Comparison of ENCODE assay signal across 10 cellular contexts in the genomic region with DNA sequence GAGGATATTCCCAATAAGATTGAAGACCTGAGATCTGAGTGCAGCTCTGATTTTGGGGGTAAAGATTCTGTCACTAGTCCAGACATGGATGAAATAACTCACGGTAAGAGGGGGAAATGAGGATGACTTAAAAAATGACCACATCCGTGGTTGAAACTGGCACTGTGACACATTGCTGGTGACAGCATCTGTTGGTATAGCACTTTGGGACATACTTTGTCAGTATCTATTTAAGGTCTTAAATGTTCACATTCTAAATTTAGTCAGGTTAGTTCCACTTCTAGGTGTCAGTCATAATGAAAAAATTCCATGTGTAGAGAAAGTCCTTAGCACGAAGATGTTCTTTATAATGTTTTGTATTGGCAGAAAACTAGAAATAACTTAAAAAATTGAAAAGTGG.
A peak's percentile ranks its signal among the peaks of the same experiment; 100 is the strongest.
DNase-seq lines count a peak whose midpoint lies in the region; ATAC-seq and TF ChIP-seq lines count a peak whose summit lies in the region.
"Had no signal": no experiment of that assay in that cellular context is flagged by ENCODE, and none has a peak within 500 bp of the region (broad histone marks: within the 10 kb centered on the region; RNA-seq: fewer than 3 reads in every experiment).

No MANE protein-coding gene starts in this region.

- no peak overlapping the region for H3K4me3 Mint-ChIP-seq in CD8-positive, alpha-beta memory T cell
- peak overlapping the region; percentile 30 for H3K4me3 Mint-ChIP-seq in activated T-helper 17 cell treated with anti-CD3 and anti-CD28 coated beads, Interleukin-2, amount 50 U/mL, for 72 hours

- TF ChIP-seq EP300 in suprapubic skin (IDR thresholded peaks at IDR 0.05) = no peak

- H3K9me3 Mint-ChIP-seq in CD8-positive, alpha-beta memory T cell = no peaks in the 10 kb centered on the region
- H3K9me3 Mint-ChIP-seq in activated T-helper 17 cell treated with anti-CD3 and anti-CD28 coated beads, Interleukin-2, amount 50 U/mL, for 72 hours = no peaks in the 10 kb centered on the region

- no peak for DNase-seq in CD8-positive, alpha-beta memory T cell
- no peak for DNase-seq in suprapubic skin (ENCODE audit: low spot score in 2 of 2)
- no peak for DNase-seq in NCI-H510A treated with DMSO at 0.1 percent for 48 hours (lab: John Stamatoyannopoulos, UW)
- DNase-seq in HAP-1 (ENCODE audit: low spot score in 2 of 2) = no peak
- no peak for DNase-seq in AG08396 (ENCODE audit: low spot score)
- DNase-seq: H7, NCI-H1092 had no signal

- 84% methylated on average over 3 of the region's 3 CpGs for WGBS in suprapubic skin

- H3K4me1 ChIP-seq in CD8-positive, alpha-beta memory T cell (ENCODE audit: insufficient read depth, low read length) = no peaks in the 10 kb centered on the region
- H3K4me1 ChIP-seq in suprapubic skin (peaks cover 3% of the 10 kb centered on the region), HAP-1 (no peaks in the 10 kb centered on the region)

- no peak overlapping the region for H3K27ac ChIP-seq in CD8-positive, alpha-beta memory T cell (ENCODE audit: low read depth, low read length)
- H3K27ac ChIP-seq in suprapubic skin = no peak overlapping the region

- no peak for TF ChIP-seq POLR2A in suprapubic skin (IDR thresholded peaks at IDR 0.05)

- in situ Hi-C loops in HAP-1 (cut with MboI; ENCODE audit: low sequenced_read_pairs) = no loop called here

- peaks cover 4 to 10% (median 4%) of the 10 kb centered on the region in 3 donors for H3K4me1 Mint-ChIP-seq in CD8-positive, alpha-beta memory T cell
- peaks cover 10% of the 10 kb centered on the region for H3K4me1 Mint-ChIP-seq in activated T-helper 17 cell treated with anti-CD3 and anti-CD28 coated beads, Interleukin-2, amount 50 U/mL, for 72 hours

- no peaks in the 10 kb centered on the region for H3K27me3 Mint-ChIP-seq in CD8-positive, alpha-beta memory T cell
- H3K27me3 Mint-ChIP-seq in activated T-helper 17 cell treated with anti-CD3 and anti-CD28 coated beads, Interleukin-2, amount 50 U/mL, for 72 hours = no peaks in the 10 kb centered on the region

- POLR2A ChIA-PET in CD8-positive, alpha-beta memory T cell (lab: Charles Lee) = no interaction called here

- no peaks in the 10 kb centered on the region for H3K9me3 ChIP-seq in CD8-positive, alpha-beta memory T cell (ENCODE audit: low read length)
- H3K9me3 ChIP-seq in suprapubic skin (no peaks in the 10 kb centered on the region), HAP-1 (no peaks in the 10 kb centered on the region)

- peak overlapping the region in 6 of 8 donors; percentile 15 to 86 (median 64) for H3K27ac Mint-ChIP-seq in CD8-positive, alpha-beta memory T cell
- H3K27ac Mint-ChIP-seq in activated T-helper 17 cell treated with anti-CD3 and anti-CD28 coated beads, Interleukin-2, amount 50 U/mL, for 72 hours = peak overlapping the region; percentile 51

- ATAC-seq in GM19035 (IDR thresholded peaks at IDR 0.05; ENCODE audit: unreplicated experiment) (peak; percentile 60), HG03159 (IDR thresholded peaks at IDR 0.05; ENCODE audit: unreplicated experiment) (peak; percentile 67)
- ATAC-seq in activated T-helper 17 cell treated with anti-CD3 and anti-CD28 coated beads, Interleukin-2, amount 50 U/mL, for 72 hours (replicated peaks) = peak; percentile 99

- CTCF ChIA-PET in CD8-positive, alpha-beta memory T cell (lab: Charles Lee) = no interaction called here

- peaks cover 7 to 68% (median 21%) of the 10 kb centered on the region in 3 donors for H3K36me3 Mint-ChIP-seq in CD8-positive, alpha-beta memory T cell
- H3K36me3 Mint-ChIP-seq in activated T-helper 17 cell treated with anti-CD3 and anti-CD28 coated beads, Interleukin-2, amount 50 U/mL, for 72 hours (ENCODE audit: low read depth) = peaks cover 78% of the 10 kb centered on the region

- TF ChIP-seq CTCF in suprapubic skin (IDR thresholded peaks at IDR 0.05) = no peak

- no peaks in the 10 kb centered on the region for H3K27me3 ChIP-seq in CD8-positive, alpha-beta memory T cell (ENCODE audit: insufficient read depth, low read length, poor library complexity, severe bottlenecking)
- H3K27me3 ChIP-seq in suprapubic skin (no peaks in the 10 kb centered on the region), HAP-1 (ENCODE audit: low read depth) (no peaks in the 10 kb centered on the region)

- peaks cover 14% of the 10 kb centered on the region for H3K36me3 ChIP-seq in CD8-positive, alpha-beta memory T cell (ENCODE audit: insufficient read depth, low read length)
- H3K36me3 ChIP-seq in suprapubic skin (peaks cover 68% of the 10 kb centered on the region), HAP-1 (replicated peaks) (peaks cover 40% of the 10 kb centered on the region)

- no peak overlapping the region for H3K4me3 ChIP-seq in CD8-positive, alpha-beta memory T cell (ENCODE audit: low read length)
- no peak overlapping the region for H3K4me3 ChIP-seq in suprapubic skin
- no peak overlapping the region for H3K4me3 ChIP-seq in HAP-1
